ENCODE assay signal across 8 cellular contexts in the genomic region with DNA sequence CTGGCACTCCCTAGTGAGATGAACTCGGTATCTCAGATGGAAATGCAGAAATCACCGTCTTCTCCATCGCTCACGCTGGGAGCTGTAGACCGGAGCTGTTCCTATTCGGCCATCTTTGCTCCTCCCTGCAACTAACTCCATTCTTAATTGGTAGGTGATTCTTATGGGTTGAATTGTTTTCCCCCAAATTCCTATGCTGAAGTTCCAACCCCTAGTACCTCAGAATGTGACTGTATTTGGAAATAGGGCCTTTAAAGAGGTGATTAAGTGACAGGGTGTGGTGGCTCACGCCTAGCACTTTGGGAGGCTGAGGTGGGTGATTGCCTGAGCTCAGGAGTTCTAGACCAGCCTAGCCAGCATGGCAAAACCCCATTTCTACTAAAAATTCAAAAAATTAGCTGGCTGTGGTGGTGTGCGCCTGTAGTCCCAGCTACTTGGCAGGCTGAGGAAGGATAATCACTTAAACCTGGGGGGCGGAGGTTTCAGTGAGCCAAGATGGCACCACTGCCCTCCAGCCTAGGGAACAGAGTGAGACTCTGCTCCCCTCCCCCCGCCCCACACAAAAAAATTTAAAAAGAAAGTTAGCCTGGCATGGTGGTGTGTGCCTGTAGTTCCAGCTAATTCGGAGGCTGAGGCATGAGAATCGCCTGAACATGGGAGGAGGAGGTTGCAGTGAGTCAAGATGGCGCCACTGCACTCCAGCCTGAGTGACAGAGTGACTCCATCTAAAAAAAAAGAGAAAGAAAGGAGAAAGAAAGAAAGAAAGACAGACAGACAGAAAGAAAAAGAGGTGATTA. TPM values are rescaled to one million over a fixed set of nuclear protein-coding genes. Genes with fewer than 3 reads are reported as not detected.
A peak's percentile ranks its signal among the peaks of the same experiment; 100 is the strongest.
DNase-seq lines count a peak whose midpoint lies in the region; ATAC-seq lines count a peak whose summit lies in the region.

No MANE protein-coding gene starts in this region.

- no peak for DNase-seq in CD8-positive, alpha-beta memory T cell
- DNase-seq in MG63 (no peak), dermis blood vessel endothelial cell (peak; percentile 11), NCI-H1105 (lab: John Stamatoyannopoulos, UW) (no peak), aorta (no peak), NCI-H187 treated with DMSO at 0.1 percent for 48 hours (lab: John Stamatoyannopoulos, UW) (no peak), NCI-H1930 (lab: John Stamatoyannopoulos, UW) (no peak)
- no peak for DNase-seq in naive thymus-derived CD4-positive, alpha-beta T cell

- no peak overlapping the region for H3K27ac ChIP-seq in CD8-positive, alpha-beta memory T cell (ENCODE audit: low read depth, low read length)
- no peak overlapping the region for H3K27ac ChIP-seq in naive thymus-derived CD4-positive, alpha-beta T cell (ENCODE audit: low read depth, low read length)
- no peak overlapping the region for H3K27ac ChIP-seq in aorta (ENCODE audit: low read depth in 1 of 2, low read length in 2 of 2)

- CTCF ChIA-PET in CD8-positive, alpha-beta memory T cell (lab: Charles Lee): interaction anchor here (1.0 to 1.3 kb wide), 2 partner anchors 25 to 31 kb away, joined by 3 to 4 read pairs; partner anchors contain the start of gene FOCAD
- CTCF ChIA-PET in naive thymus-derived CD4-positive, alpha-beta T cell (lab: Charles Lee): interaction anchor here (0.6 to 1.2 kb wide), 4 partner anchors 28 to 711 kb away, joined by 3 read pairs; no protein-coding TSS in a partner anchor

- H3K27ac Mint-ChIP-seq in CD8-positive, alpha-beta memory T cell: peak overlapping the region in 7 of 8 donors; percentile 64 to 95 (median 80)
- peak overlapping the region in 8 of 9 donors; percentile 69 to 94 (median 84) for H3K27ac Mint-ChIP-seq in naive thymus-derived CD4-positive, alpha-beta T cell

- ATAC-seq in naive thymus-derived CD4-positive, alpha-beta T cell: peak; percentile 20
- no peak for ATAC-seq in aorta (ENCODE audit: low FRiP score)

- H3K27me3 ChIP-seq in CD8-positive, alpha-beta memory T cell (ENCODE audit: insufficient read depth, low read length, poor library complexity, severe bottlenecking): no peaks in the 10 kb centered on the region
- H3K27me3 ChIP-seq in MG63 (peaks cover 22% of the 10 kb centered on the region), aorta (ENCODE audit: control insufficient read depth in 1 of 2, insufficient read depth in 2 of 2, low read length in 1 of 2) (no peaks in the 10 kb centered on the region)
- H3K27me3 ChIP-seq in naive thymus-derived CD4-positive, alpha-beta T cell (ENCODE audit: control insufficient read depth in 2 of 2, insufficient read depth in 2 of 2, low read length in 2 of 2): no peaks in the 10 kb centered on the region

- peaks cover 0 to 8% of the 10 kb centered on the region in 2 donors for H3K27me3 Mint-ChIP-seq in CD8-positive, alpha-beta memory T cell
- H3K27me3 Mint-ChIP-seq in naive thymus-derived CD4-positive, alpha-beta T cell: peaks cover 0 to 2% (median 0%) of the 10 kb centered on the region in 5 donors

- POLR2A ChIA-PET in CD8-positive, alpha-beta memory T cell (lab: Charles Lee): interaction anchor here (1.6 kb wide), 1 partner anchor 25 kb away, joined by 7 read pairs; the partner anchor contains the start of gene FOCAD
- POLR2A ChIA-PET in naive thymus-derived CD4-positive, alpha-beta T cell (lab: Charles Lee): interaction anchor here (0.7 to 2.8 kb wide), 5 partner anchors 19 to 314 kb away, joined by 5 to 12 read pairs (median 7); partner anchors contain the start of genes FOCAD and MLLT3

- H3K36me3 ChIP-seq in CD8-positive, alpha-beta memory T cell (ENCODE audit: insufficient read depth, low read length): no peaks in the 10 kb centered on the region
- no peaks in the 10 kb centered on the region for H3K36me3 ChIP-seq in MG63
- H3K36me3 ChIP-seq in naive thymus-derived CD4-positive, alpha-beta T cell (ENCODE audit: control insufficient read depth in 2 of 3, insufficient read depth in 3 of 3, low read length in 3 of 3): no peaks in the 10 kb centered on the region
- H3K36me3 ChIP-seq in aorta (ENCODE audit: control insufficient read depth in 1 of 2, insufficient read depth in 2 of 2, low read length in 1 of 2): no peaks in the 10 kb centered on the region

- peaks cover 11% of the 10 kb centered on the region for H3K4me1 ChIP-seq in CD8-positive, alpha-beta memory T cell (ENCODE audit: insufficient read depth, low read length)
- H3K4me1 ChIP-seq in naive thymus-derived CD4-positive, alpha-beta T cell (ENCODE audit: control insufficient read depth in 2 of 2, insufficient read depth in 2 of 2, low read length in 2 of 2): peaks cover 0 to 5% of the 10 kb centered on the region in 2 donors
- no peaks in the 10 kb centered on the region for H3K4me1 ChIP-seq in aorta (ENCODE audit: control insufficient read depth in 1 of 2, insufficient read depth in 2 of 2, low read length in 2 of 2)

- WGBS in aorta, 2 donors: 75 to 80% methylated on average over 13 of the region's 13 CpGs

- peak overlapping the region; percentile 25 for H3K4me3 ChIP-seq in CD8-positive, alpha-beta memory T cell (ENCODE audit: low read length)
- H3K4me3 ChIP-seq in MG63: peak overlapping the region; percentile 61
- H3K4me3 ChIP-seq in naive thymus-derived CD4-positive, alpha-beta T cell (ENCODE audit: low read length): peak overlapping the region; percentile 27
- no peak overlapping the region for H3K4me3 ChIP-seq in aorta (ENCODE audit: low read length in 2 of 2)

- peaks cover 5 to 15% (median 6%) of the 10 kb centered on the region in 3 donors for H3K4me1 Mint-ChIP-seq in CD8-positive, alpha-beta memory T cell
- H3K4me1 Mint-ChIP-seq in naive thymus-derived CD4-positive, alpha-beta T cell: peaks cover 0 to 24% (median 14%) of the 10 kb centered on the region in 7 donors

- intact Hi-C loops in naive thymus-derived CD4-positive, alpha-beta T cell (cut with micrococcal nuclease): loop anchor here (1.0 kb wide), 3 partner anchors 25 to 36 kb away; partner anchors contain the start of gene FOCAD (in 1 of the 2)
- intact Hi-C loops in aorta (cut with DNase I): no loop called here

- no peaks in the 10 kb centered on the region for H3K9me3 ChIP-seq in CD8-positive, alpha-beta memory T cell (ENCODE audit: low read length)
- H3K9me3 ChIP-seq in MG63 (no peaks in the 10 kb centered on the region), aorta (ENCODE audit: control insufficient read depth, low read length) (no peaks in the 10 kb centered on the region)
- H3K9me3 ChIP-seq in naive thymus-derived CD4-positive, alpha-beta T cell (ENCODE audit: control insufficient read depth in 2 of 3, low read length in 3 of 3): no peaks in the 10 kb centered on the region

- peak overlapping the region in 1 of 7 donors; percentile 89 for H3K4me3 Mint-ChIP-seq in CD8-positive, alpha-beta memory T cell
- H3K4me3 Mint-ChIP-seq in naive thymus-derived CD4-positive, alpha-beta T cell: peak overlapping the region in 1 of 10 donors; percentile 85

- H3K9me3 Mint-ChIP-seq in CD8-positive, alpha-beta memory T cell: no peaks in the 10 kb centered on the region
- H3K9me3 Mint-ChIP-seq in naive thymus-derived CD4-positive, alpha-beta T cell: no peaks in the 10 kb centered on the region

- H3K36me3 Mint-ChIP-seq in CD8-positive, alpha-beta memory T cell: peaks cover 0 to 1% (median 0%) of the 10 kb centered on the region in 3 donors
- H3K36me3 Mint-ChIP-seq in naive thymus-derived CD4-positive, alpha-beta T cell: no peaks in the 10 kb centered on the region

RNA-seq across cellular contexts. Expression of gene FOCAD, which starts 25.2 kb away (rescaled TPM):
- total RNA-seq in CD8-positive, alpha-beta memory T cell: 10 to 100 TPM; 24.8 to 25.9 TPM
- 16.1 TPM for polyA plus RNA-seq in CD8-positive, alpha-beta memory T cell
- total RNA-seq in MG63 (2014; rRNA removed; shearing (Covaris generic); ENCODE audit: low replicate concordance): 82.1 and 95.4 TPM in 2 replicates
- total RNA-seq in dermis blood vessel endothelial cell (90.0 and 135 TPM in 2 replicates), aorta (10 to 100 TPM; 26.7 to 30.4 TPM)
- 10 to 100 TPM; 12.8 to 33.7 (median 22.3) TPM for total RNA-seq in naive thymus-derived CD4-positive, alpha-beta T cell
- polyA plus RNA-seq in naive thymus-derived CD4-positive, alpha-beta T cell: 10 to 100 TPM; 13.1 to 18.3 TPM
- polyA plus RNA-seq in aorta: 1 to 10 TPM; 7.3 to 7.6 TPM

RNA-seq across cellular contexts. Expression of gene MLLT3, which starts 36.6 kb away (rescaled TPM):
- total RNA-seq in CD8-positive, alpha-beta memory T cell: 10 to 100 TPM; 36.8 to 37.0 TPM
- 24.6 TPM for polyA plus RNA-seq in CD8-positive, alpha-beta memory T cell
- 50.7 and 69.9 TPM in 2 replicates for total RNA-seq in MG63 (2014; rRNA removed; shearing (Covaris generic); ENCODE audit: low replicate concordance)
- total RNA-seq in dermis blood vessel endothelial cell (7.3 and 13.8 TPM in 2 replicates), aorta (10 to 100 TPM in 1 of 2 donors, 1 to 10 TPM in 1; 8.1 to 16.5 TPM)
- total RNA-seq in naive thymus-derived CD4-positive, alpha-beta T cell: 10 to 100 TPM; 40.9 to 85.3 (median 71.3) TPM
- polyA plus RNA-seq in naive thymus-derived CD4-positive, alpha-beta T cell: 10 to 100 TPM; 62.6 to 64.8 TPM
- 1 to 10 TPM; 3.6 to 5.1 TPM for polyA plus RNA-seq in aorta

Comparison
In these comparisons a context has a peak if more than half of its experiments do, and no peak if none do; other contexts are left out.
1. H3K4me3 ChIP-seq: peak in CD8-positive, alpha-beta memory T cell (single experiment), MG63 (single experiment) and naive thymus-derived CD4-positive, alpha-beta T cell (single experiment); none in aorta (0 of 2).
2. intact Hi-C loops: an anchor here in naive thymus-derived CD4-positive, alpha-beta T cell (1.0 kb wide); none called in aorta.